Comparison of ENCODE assay signal across 2 cellular contexts in genomic region chr3:170815930-170816329, GRCh38.
TF ChIP-seq lines count a peak whose summit lies in the region.

No MANE protein-coding gene starts in this region.

TF ChIP-seq in HCT116, 20 proteins besides CTCF, POLR2A, EP300 and RAD21:
- no peak for TF ChIP-seq FOSL1 (IDR thresholded peaks at IDR 0.05; ENCODE audit: low read depth)
- TF ChIP-seq SIN3A (IDR thresholded peaks at IDR 0.05; ENCODE audit: low read depth), result no peak
- no peak for TF ChIP-seq ZFX (IDR thresholded peaks at IDR 0.05)
- no peak for TF ChIP-seq ELF1 (IDR thresholded peaks at IDR 0.05; ENCODE audit: borderline replicate concordance, low read depth)
- TF ChIP-seq ZNF274 (IDR thresholded peaks at IDR 0.05; ENCODE audit: low read depth, low read length), result no peak
- TF ChIP-seq YY1 (IDR thresholded peaks at IDR 0.05; ENCODE audit: extremely low read depth, insufficient replicate concordance, low read depth, low read length), result no peak
- TF ChIP-seq, protein P1, sequence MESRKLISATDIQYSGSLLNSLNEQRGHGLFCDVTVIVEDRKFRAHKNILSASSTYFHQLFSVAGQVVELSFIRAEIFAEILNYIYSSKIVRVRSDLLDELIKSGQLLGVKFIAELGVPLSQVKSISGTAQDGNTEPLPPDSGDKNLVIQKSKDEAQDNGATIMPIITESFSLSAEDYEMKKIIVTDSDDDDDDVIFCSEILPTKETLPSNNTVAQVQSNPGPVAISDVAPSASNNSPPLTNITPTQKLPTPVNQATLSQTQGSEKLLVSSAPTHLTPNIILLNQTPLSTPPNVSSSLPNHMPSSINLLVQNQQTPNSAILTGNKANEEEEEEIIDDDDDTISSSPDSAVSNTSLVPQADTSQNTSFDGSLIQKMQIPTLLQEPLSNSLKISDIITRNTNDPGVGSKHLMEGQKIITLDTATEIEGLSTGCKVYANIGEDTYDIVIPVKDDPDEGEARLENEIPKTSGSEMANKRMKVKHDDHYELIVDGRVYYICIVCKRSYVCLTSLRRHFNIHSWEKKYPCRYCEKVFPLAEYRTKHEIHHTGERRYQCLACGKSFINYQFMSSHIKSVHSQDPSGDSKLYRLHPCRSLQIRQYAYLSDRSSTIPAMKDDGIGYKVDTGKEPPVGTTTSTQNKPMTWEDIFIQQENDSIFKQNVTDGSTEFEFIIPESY (IDR thresholded peaks at IDR 0.05; ENCODE audit: extremely low read depth, insufficient replicate concordance, low read length), result no peak
- TF ChIP-seq, protein P2, sequence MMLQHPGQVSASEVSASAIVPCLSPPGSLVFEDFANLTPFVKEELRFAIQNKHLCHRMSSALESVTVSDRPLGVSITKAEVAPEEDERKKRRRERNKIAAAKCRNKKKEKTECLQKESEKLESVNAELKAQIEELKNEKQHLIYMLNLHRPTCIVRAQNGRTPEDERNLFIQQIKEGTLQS (IDR thresholded peaks at IDR 0.05), result no peak
- TF ChIP-seq TCF7L2 (IDR thresholded peaks at IDR 0.05; ENCODE audit: borderline replicate concordance, extremely low read depth, insufficient read depth, insufficient read length), result no peak
- no peak for TF ChIP-seq MAX (IDR thresholded peaks at IDR 0.05)
- TF ChIP-seq CBX3 (IDR thresholded peaks at IDR 0.05; ENCODE audit: low read depth), result no peak
- TF ChIP-seq, protein P3, sequence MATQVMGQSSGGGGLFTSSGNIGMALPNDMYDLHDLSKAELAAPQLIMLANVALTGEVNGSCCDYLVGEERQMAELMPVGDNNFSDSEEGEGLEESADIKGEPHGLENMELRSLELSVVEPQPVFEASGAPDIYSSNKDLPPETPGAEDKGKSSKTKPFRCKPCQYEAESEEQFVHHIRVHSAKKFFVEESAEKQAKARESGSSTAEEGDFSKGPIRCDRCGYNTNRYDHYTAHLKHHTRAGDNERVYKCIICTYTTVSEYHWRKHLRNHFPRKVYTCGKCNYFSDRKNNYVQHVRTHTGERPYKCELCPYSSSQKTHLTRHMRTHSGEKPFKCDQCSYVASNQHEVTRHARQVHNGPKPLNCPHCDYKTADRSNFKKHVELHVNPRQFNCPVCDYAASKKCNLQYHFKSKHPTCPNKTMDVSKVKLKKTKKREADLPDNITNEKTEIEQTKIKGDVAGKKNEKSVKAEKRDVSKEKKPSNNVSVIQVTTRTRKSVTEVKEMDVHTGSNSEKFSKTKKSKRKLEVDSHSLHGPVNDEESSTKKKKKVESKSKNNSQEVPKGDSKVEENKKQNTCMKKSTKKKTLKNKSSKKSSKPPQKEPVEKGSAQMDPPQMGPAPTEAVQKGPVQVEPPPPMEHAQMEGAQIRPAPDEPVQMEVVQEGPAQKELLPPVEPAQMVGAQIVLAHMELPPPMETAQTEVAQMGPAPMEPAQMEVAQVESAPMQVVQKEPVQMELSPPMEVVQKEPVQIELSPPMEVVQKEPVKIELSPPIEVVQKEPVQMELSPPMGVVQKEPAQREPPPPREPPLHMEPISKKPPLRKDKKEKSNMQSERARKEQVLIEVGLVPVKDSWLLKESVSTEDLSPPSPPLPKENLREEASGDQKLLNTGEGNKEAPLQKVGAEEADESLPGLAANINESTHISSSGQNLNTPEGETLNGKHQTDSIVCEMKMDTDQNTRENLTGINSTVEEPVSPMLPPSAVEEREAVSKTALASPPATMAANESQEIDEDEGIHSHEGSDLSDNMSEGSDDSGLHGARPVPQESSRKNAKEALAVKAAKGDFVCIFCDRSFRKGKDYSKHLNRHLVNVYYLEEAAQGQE (IDR thresholded peaks at IDR 0.05; ENCODE audit: low read depth), result no peak
- TF ChIP-seq SP1 (IDR thresholded peaks at IDR 0.05; ENCODE audit: low read depth), result no peak
- TF ChIP-seq JUND (IDR thresholded peaks at IDR 0.05), result no peak
- TF ChIP-seq CEBPB (IDR thresholded peaks at IDR 0.05; ENCODE audit: low read depth), result no peak
- no peak for TF ChIP-seq EZH2phosphoT487 (IDR thresholded peaks at IDR 0.05; ENCODE audit: borderline replicate concordance)
- TF ChIP-seq EZH2 (IDR thresholded peaks at IDR 0.05), result no peak
- TF ChIP-seq SRF (IDR thresholded peaks at IDR 0.05; ENCODE audit: low read depth), result no peak
- no peak for TF ChIP-seq EGR1 (IDR thresholded peaks at IDR 0.05; ENCODE audit: low read depth)
- TF ChIP-seq POLR2AphosphoS5 (IDR thresholded peaks at IDR 0.05; ENCODE audit: low read depth, low read length), result no peak

TF ChIP-seq in H1, 55 proteins besides CTCF, POLR2A, EP300 and RAD21:
- TF ChIP-seq HDAC2 (IDR thresholded peaks at IDR 0.05; ENCODE audit: borderline replicate concordance in 1 of 2, low read depth in 2 of 2, low read length in 2 of 2) (no peak), CBX8 (IDR thresholded peaks at IDR 0.05; ENCODE audit: borderline replicate concordance, low read depth, low read length) (no peak), POU5F1 (IDR thresholded peaks at IDR 0.05; ENCODE audit: low read depth, low read length) (no peak), KDM4A (IDR thresholded peaks at IDR 0.05; ENCODE audit: low read depth, low read length, severe bottlenecking) (no peak), FOSL1 (IDR thresholded peaks at IDR 0.05; ENCODE audit: insufficient read depth, low read depth, low read length) (no peak), ZNF274 (IDR thresholded peaks at IDR 0.05; ENCODE audit: borderline replicate concordance, extremely low read depth, low read length) (no peak), SP1 (IDR thresholded peaks at IDR 0.05; ENCODE audit: low read depth, low read length) (no peak), NRF1 (IDR thresholded peaks at IDR 0.05; ENCODE audit: low read depth, low read length) (no peak), CREB1 (IDR thresholded peaks at IDR 0.05) (no peak), SIN3A (conservative IDR thresholded peaks at IDR 0.05 in 1 of 2, IDR thresholded peaks at IDR 0.05 in 1 of 2; ENCODE audit: low read depth in 1 of 2, low read length in 2 of 2) (no peak), KDM1A (IDR thresholded peaks at IDR 0.05; ENCODE audit: borderline replicate concordance, low read length) (no peak), CTBP2 (IDR thresholded peaks at IDR 0.05; ENCODE audit: borderline replicate concordance, insufficient read depth, insufficient read length, low read length) (no peak), RNF2 (IDR thresholded peaks at IDR 0.05; ENCODE audit: borderline replicate concordance, low read depth, low read length, missing control alignments, poor library complexity, severe bottlenecking) (no peak), YY1 (IDR thresholded peaks at IDR 0.05; ENCODE audit: low read depth, low read length) (no peak), TCF12 (IDR thresholded peaks at IDR 0.05; ENCODE audit: low read depth, low read length) (no peak), TAF1 (IDR thresholded peaks at IDR 0.05; ENCODE audit: low read depth, low read length) (no peak), POLR2AphosphoS5 (IDR thresholded peaks at IDR 0.05; ENCODE audit: low read depth, low read length) (no peak), SUZ12 (IDR thresholded peaks at IDR 0.05; ENCODE audit: low read length) (no peak), CEBPB (IDR thresholded peaks at IDR 0.05; ENCODE audit: low read depth, low read length) (no peak), ASH2L (IDR thresholded peaks at IDR 0.05; ENCODE audit: low read length) (no peak)
